Comparison of ENCODE assay signal across 9 cellular contexts in the genomic region with DNA sequence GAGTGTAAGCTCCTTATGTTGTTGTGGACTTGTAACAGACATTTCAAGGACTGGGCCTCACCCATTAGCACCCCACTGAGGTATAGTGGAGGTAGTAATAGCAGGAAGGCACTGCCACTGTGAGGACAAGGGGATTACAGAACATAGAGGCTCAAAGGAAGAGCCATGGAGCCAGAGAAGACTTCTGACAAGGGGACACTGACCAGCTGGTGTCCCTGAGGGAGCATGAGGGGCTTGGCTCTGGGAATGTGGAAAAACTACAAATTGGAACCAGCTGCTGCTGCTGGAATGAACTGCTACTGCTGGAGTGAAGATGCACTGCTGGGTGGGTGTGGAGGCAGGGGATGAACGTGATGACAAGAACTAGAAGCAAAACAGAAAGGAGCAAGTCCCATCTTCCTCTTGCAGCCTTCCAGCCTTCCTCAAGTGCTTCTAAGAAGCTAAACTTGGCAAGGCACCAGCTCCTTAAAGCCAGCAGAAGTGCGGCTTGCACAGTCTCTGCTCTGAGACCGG.
DNase-seq lines count a peak whose midpoint lies in the region; ATAC-seq and TF ChIP-seq lines count a peak whose summit lies in the region.
"Had no signal": no experiment of that assay in that cellular context is flagged by ENCODE, and none has a peak within 500 bp of the region (broad histone marks: within the 10 kb centered on the region; RNA-seq: fewer than 3 reads in every experiment).

No MANE protein-coding gene starts in this region.

- peak; percentile 60 to 84 (median 72) for DNase-seq in heart left ventricle
- peak in 7 of 10 donors; percentile 10 to 85 (median 38) for DNase-seq in posterior cingulate gyrus
- no peak for DNase-seq in HPDE6-E6E7 (ENCODE audit: extremely low spot score)
- no peak for DNase-seq in NK-92 (lab: John Stamatoyannopoulos, UW; ENCODE audit: unreplicated experiment)
- no peak for DNase-seq in activated naive CD4-positive, alpha-beta T cell treated with anti-CD3 and anti-CD28 coated beads, Interleukin-2, amount 10 ng/mL, durations not matched to agents 7 days and 5 days
- DNase-seq in stimulated activated naive CD8-positive, alpha-beta T cell treated with anti-CD3 and anti-CD28 coated beads, Interleukin-15, Interleukin-2, amounts not matched to agents 100 U/mL and 50 U/mL, for 24 hours: no peak
- DNase-seq: activated CD8-positive, alpha-beta memory T cell treated with anti-CD3 and anti-CD28 coated beads, Interleukin-2, amount 50 U/mL, for 48 hours had no signal

- no peak overlapping the region for H3K4me3 Mint-ChIP-seq in activated naive CD4-positive, alpha-beta T cell treated with anti-CD3 and anti-CD28 coated beads, Interleukin-2, amount 10 ng/mL, durations not matched to agents 7 days and 5 days

- peaks cover 0 to 71% (median 45%) of the 10 kb centered on the region in 12 donors for H3K4me1 ChIP-seq in heart left ventricle

- peak; percentile 36 for ATAC-seq in GM18502 (IDR thresholded peaks at IDR 0.05; ENCODE audit: poor library complexity, unreplicated experiment)
- peak; percentile 72 for ATAC-seq in SK-N-SH treated with all-trans-retinoic acid at 6 μM for 48 hours
- ATAC-seq in heart left ventricle: peak; percentile 22 to 65 (median 38)
- no peak for ATAC-seq in stimulated activated naive CD8-positive, alpha-beta T cell treated with anti-CD3 and anti-CD28 coated beads, Interleukin-15, Interleukin-2, amounts not matched to agents 100 U/mL and 50 U/mL, for 24 hours

- no peaks in the 10 kb centered on the region for H3K9me3 Mint-ChIP-seq in activated naive CD4-positive, alpha-beta T cell treated with anti-CD3 and anti-CD28 coated beads, Interleukin-2, amount 10 ng/mL, durations not matched to agents 7 days and 5 days

- H3K36me3 Mint-ChIP-seq in activated naive CD4-positive, alpha-beta T cell treated with anti-CD3 and anti-CD28 coated beads, Interleukin-2, amount 10 ng/mL, durations not matched to agents 7 days and 5 days: peaks cover 3% of the 10 kb centered on the region

- H3K4me1 Mint-ChIP-seq in activated naive CD4-positive, alpha-beta T cell treated with anti-CD3 and anti-CD28 coated beads, Interleukin-2, amount 10 ng/mL, durations not matched to agents 7 days and 5 days: peaks cover 3% of the 10 kb centered on the region

- no peak overlapping the region for H3K27ac Mint-ChIP-seq in activated naive CD4-positive, alpha-beta T cell treated with anti-CD3 and anti-CD28 coated beads, Interleukin-2, amount 10 ng/mL, durations not matched to agents 7 days and 5 days

- H3K9me3 ChIP-seq in heart left ventricle: no peaks in the 10 kb centered on the region

- no peak overlapping the region for H3K4me3 ChIP-seq in heart left ventricle

- no peaks in the 10 kb centered on the region for H3K27me3 ChIP-seq in heart left ventricle

- 23 to 54% (median 43%) methylated on average over 3 of the region's 3 CpGs for WGBS in heart left ventricle, 4 donors

- no peak for TF ChIP-seq CTCF in heart left ventricle (IDR thresholded peaks at IDR 0.05)

- H3K27me3 Mint-ChIP-seq in activated naive CD4-positive, alpha-beta T cell treated with anti-CD3 and anti-CD28 coated beads, Interleukin-2, amount 10 ng/mL, durations not matched to agents 7 days and 5 days: no peaks in the 10 kb centered on the region

- intact Hi-C loops in heart left ventricle (cut with DNase I): loop anchor here in 7 of 10 donors (2.0 to 10.0 kb wide), 7 partner anchors 52 to 180 kb away; a partner anchor contains a TSS
- intact Hi-C loops in posterior cingulate gyrus (cut with DNase I): no loop called here

- H3K27ac ChIP-seq in heart left ventricle: peak overlapping the region in 9 of 12 donors; percentile 16 to 92 (median 82)

- CTCF ChIA-PET in activated naive CD4-positive, alpha-beta T cell treated with anti-CD3 and anti-CD28 coated beads, Interleukin-2, amount 10 ng/mL, durations not matched to agents 7 days and 5 days (lab: Charles Lee): no interaction called here

- no peaks in the 10 kb centered on the region for H3K36me3 ChIP-seq in heart left ventricle

- TF ChIP-seq POLR2A in heart left ventricle (IDR thresholded peaks at IDR 0.05): no peak

TF ChIP-seq in SK-N-SH treated with all-trans-retinoic acid at 6 μM for 48 hours, 23 proteins besides CTCF, POLR2A, EP300 and RAD21 (continues in another document):
- TF ChIP-seq, protein P1, sequence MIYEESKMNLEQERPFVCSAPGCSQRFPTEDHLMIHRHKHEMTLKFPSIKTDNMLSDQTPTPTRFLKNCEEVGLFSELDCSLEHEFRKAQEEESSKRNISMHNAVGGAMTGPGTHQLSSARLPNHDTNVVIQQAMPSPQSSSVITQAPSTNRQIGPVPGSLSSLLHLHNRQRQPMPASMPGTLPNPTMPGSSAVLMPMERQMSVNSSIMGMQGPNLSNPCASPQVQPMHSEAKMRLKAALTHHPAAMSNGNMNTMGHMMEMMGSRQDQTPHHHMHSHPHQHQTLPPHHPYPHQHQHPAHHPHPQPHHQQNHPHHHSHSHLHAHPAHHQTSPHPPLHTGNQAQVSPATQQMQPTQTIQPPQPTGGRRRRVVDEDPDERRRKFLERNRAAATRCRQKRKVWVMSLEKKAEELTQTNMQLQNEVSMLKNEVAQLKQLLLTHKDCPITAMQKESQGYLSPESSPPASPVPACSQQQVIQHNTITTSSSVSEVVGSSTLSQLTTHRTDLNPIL (CRISPR knock-in tag; IDR thresholded peaks at IDR 0.05; ENCODE audit: low read depth): no peak
- TF ChIP-seq CSDC2 (CRISPR knock-in tag; IDR thresholded peaks at IDR 0.05) (no peak), TOX (CRISPR knock-in tag; IDR thresholded peaks at IDR 0.05; ENCODE audit: borderline replicate concordance) (no peak), ZFP3 (CRISPR knock-in tag; IDR thresholded peaks at IDR 0.05) (no peak), SNAI2 (CRISPR knock-in tag; IDR thresholded peaks at IDR 0.05) (0 out of 2 replicates have a peak, but pooled peaks have one; percentile 44), ZNF565 (CRISPR knock-in tag; conservative IDR thresholded peaks at IDR 0.05; ENCODE audit: low read depth) (no peak), RARB (CRISPR knock-in tag; IDR thresholded peaks at IDR 0.05) (no peak), OSR1 (CRISPR knock-in tag; IDR thresholded peaks at IDR 0.05) (no peak), ZC3H10 (CRISPR knock-in tag; IDR thresholded peaks at IDR 0.05) (no peak), GLIS3 (CRISPR knock-in tag; IDR thresholded peaks at IDR 0.05) (no peak), ZNF8 (CRISPR knock-in tag; IDR thresholded peaks at IDR 0.05) (0 out of 2 replicates have a peak, but pooled peaks have one; percentile 19), ZFP30 (CRISPR knock-in tag; IDR thresholded peaks at IDR 0.05) (no peak)
- TF ChIP-seq, protein P2, sequence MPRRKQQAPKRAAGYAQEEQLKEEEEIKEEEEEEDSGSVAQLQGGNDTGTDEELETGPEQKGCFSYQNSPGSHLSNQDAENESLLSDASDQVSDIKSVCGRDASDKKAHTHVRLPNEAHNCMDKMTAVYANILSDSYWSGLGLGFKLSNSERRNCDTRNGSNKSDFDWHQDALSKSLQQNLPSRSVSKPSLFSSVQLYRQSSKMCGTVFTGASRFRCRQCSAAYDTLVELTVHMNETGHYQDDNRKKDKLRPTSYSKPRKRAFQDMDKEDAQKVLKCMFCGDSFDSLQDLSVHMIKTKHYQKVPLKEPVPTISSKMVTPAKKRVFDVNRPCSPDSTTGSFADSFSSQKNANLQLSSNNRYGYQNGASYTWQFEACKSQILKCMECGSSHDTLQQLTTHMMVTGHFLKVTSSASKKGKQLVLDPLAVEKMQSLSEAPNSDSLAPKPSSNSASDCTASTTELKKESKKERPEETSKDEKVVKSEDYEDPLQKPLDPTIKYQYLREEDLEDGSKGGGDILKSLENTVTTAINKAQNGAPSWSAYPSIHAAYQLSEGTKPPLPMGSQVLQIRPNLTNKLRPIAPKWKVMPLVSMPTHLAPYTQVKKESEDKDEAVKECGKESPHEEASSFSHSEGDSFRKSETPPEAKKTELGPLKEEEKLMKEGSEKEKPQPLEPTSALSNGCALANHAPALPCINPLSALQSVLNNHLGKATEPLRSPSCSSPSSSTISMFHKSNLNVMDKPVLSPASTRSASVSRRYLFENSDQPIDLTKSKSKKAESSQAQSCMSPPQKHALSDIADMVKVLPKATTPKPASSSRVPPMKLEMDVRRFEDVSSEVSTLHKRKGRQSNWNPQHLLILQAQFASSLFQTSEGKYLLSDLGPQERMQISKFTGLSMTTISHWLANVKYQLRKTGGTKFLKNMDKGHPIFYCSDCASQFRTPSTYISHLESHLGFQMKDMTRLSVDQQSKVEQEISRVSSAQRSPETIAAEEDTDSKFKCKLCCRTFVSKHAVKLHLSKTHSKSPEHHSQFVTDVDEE (CRISPR knock-in tag; IDR thresholded peaks at IDR 0.05): peak; percentile 82
- TF ChIP-seq, protein P3, sequence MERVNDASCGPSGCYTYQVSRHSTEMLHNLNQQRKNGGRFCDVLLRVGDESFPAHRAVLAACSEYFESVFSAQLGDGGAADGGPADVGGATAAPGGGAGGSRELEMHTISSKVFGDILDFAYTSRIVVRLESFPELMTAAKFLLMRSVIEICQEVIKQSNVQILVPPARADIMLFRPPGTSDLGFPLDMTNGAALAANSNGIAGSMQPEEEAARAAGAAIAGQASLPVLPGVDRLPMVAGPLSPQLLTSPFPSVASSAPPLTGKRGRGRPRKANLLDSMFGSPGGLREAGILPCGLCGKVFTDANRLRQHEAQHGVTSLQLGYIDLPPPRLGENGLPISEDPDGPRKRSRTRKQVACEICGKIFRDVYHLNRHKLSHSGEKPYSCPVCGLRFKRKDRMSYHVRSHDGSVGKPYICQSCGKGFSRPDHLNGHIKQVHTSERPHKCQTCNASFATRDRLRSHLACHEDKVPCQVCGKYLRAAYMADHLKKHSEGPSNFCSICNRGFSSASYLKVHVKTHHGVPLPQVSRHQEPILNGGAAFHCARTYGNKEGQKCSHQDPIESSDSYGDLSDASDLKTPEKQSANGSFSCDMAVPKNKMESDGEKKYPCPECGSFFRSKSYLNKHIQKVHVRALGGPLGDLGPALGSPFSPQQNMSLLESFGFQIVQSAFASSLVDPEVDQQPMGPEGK (CRISPR knock-in tag; IDR thresholded peaks at IDR 0.05; ENCODE audit: borderline replicate concordance): no peak
- TF ChIP-seq, protein P4, sequence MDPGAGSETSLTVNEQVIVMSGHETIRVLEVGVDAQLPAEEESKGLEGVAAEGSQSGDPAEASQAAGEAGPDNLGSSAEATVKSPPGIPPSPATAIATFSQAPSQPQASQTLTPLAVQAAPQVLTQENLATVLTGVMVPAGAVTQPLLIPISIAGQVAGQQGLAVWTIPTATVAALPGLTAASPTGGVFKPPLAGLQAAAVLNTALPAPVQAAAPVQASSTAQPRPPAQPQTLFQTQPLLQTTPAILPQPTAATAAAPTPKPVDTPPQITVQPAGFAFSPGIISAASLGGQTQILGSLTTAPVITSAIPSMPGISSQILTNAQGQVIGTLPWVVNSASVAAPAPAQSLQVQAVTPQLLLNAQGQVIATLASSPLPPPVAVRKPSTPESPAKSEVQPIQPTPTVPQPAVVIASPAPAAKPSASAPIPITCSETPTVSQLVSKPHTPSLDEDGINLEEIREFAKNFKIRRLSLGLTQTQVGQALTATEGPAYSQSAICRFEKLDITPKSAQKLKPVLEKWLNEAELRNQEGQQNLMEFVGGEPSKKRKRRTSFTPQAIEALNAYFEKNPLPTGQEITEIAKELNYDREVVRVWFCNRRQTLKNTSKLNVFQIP (CRISPR knock-in tag; IDR thresholded peaks at IDR 0.05; ENCODE audit: borderline replicate concordance, low read depth): no peak

Comparison
In these comparisons a context has a peak if more than half of its experiments do, and no peak if none do; other contexts are left out.
1. DNase-seq: peak in heart left ventricle (5 of 5) and posterior cingulate gyrus (7 of 10); none in HPDE6-E6E7 (single experiment), NK-92 (single experiment), activated naive CD4-positive, alpha-beta T cell treated with anti-CD3 and anti-CD28 coated beads, Interleukin-2, amount 10 ng/mL, durations not matched to agents 7 days and 5 days (single experiment) and stimulated activated naive CD8-positive, alpha-beta T cell treated with anti-CD3 and anti-CD28 coated beads, Interleukin-15, Interleukin-2, amounts not matched to agents 100 U/mL and 50 U/mL, for 24 hours (single experiment).